Comparison of ENCODE assay signal across 19 cellular contexts in the genomic region with DNA sequence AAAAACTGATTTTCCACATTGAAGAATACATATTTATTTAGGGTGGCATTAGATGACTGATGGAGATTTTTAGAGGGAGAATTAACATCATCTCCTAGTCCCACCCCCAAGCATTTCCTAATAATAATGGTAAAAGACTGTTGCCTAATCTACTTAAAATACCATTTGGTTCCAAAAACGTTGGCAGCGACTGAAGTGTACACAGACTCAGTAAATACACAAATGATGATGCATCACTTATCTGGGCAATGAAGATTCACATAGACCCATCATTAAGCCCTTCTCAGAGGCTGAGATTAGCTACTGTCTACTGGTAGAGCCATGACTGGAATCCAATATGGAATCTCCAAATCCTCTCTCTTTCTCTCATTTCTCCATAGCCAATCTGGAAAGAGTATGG. TPM values are rescaled to one million over a fixed set of nuclear protein-coding genes. Genes with fewer than 3 reads are reported as not detected.
A peak's percentile ranks its signal among the peaks of the same experiment; 100 is the strongest.
DNase-seq lines count a peak whose midpoint lies in the region; ATAC-seq, FAIRE-seq and TF ChIP-seq lines count a peak whose summit lies in the region.
"Had no signal": no experiment of that assay in that cellular context is flagged by ENCODE, and none has a peak within 500 bp of the region (broad histone marks: within the 10 kb centered on the region; RNA-seq: fewer than 3 reads in every experiment).

No MANE protein-coding gene starts in this region.

- ATAC-seq in HG03442 (IDR thresholded peaks at IDR 0.05; ENCODE audit: unreplicated experiment): no peak
- ATAC-seq: GM23338, Right ventricle myocardium inferior had no signal

- no peak overlapping the region for H3K27ac Mint-ChIP-seq in mesothelial cell of epicardium
- H3K27ac Mint-ChIP-seq: CD4-positive, alpha-beta T cell; GM23338 had no signal

- H3K9me3 Mint-ChIP-seq in mesothelial cell of epicardium: peaks cover 8% of the 10 kb centered on the region
- H3K9me3 Mint-ChIP-seq: GM23338 had no signal

- peak; percentile 13 for FAIRE-seq in HTR-8/SVneo (lab: Jason Lieb, UNC)
- FAIRE-seq: G401.6, GM12892, RCC 7860 had no signal

- no peak overlapping the region for H3K4me3 Mint-ChIP-seq in mesothelial cell of epicardium
- H3K4me3 Mint-ChIP-seq: CD4-positive, alpha-beta T cell; GM23338 had no signal

- peak; percentile 41 for DNase-seq in Ammon's horn (ENCODE audit: low spot score)
- DNase-seq in HTR-8/SVneo (ENCODE audit: insufficient read length, low spot score): no peak
- DNase-seq in NCI-H82 (lab: John Stamatoyannopoulos, UW): peak; percentile 88
- DNase-seq in amniotic epithelial cell (ENCODE audit: low read depth): peak; percentile 14
- DNase-seq in C1 segment of cervical spinal cord (lab: John Stamatoyannopoulos, UW): no peak
- DNase-seq in mesothelial cell of epicardium (ENCODE audit: low spot score in 2 of 2, unreplicated experiment in 2 of 2): no peak
- DNase-seq in OCI-M2 (lab: John Stamatoyannopoulos, UW; ENCODE audit: unreplicated experiment): no peak
- DNase-seq: CD4-positive, alpha-beta T cell; KG1; NCI-H1436; NCI-H226; NCI-H524; T-helper 1 cell had no signal

- no peaks in the 10 kb centered on the region for H3K4me1 Mint-ChIP-seq in mesothelial cell of epicardium

- H3K27me3 Mint-ChIP-seq in mesothelial cell of epicardium (ENCODE audit: low read depth): peaks cover 35% of the 10 kb centered on the region

- TF ChIP-seq CTCF in mesothelial cell of epicardium (IDR thresholded peaks at IDR 0.05; ENCODE audit: unreplicated experiment): no peak

- no peaks in the 10 kb centered on the region for H3K36me3 Mint-ChIP-seq in mesothelial cell of epicardium

RNA-seq across cellular contexts. Expression of a gene that starts 18.2 kb away (rescaled TPM):
- total RNA-seq in mesothelial cell of epicardium: 0.34 to 0.78 TPM (median 0.53 TPM) in 3 replicates

Comparison
In these comparisons a context has a peak if more than half of its experiments do, and no peak if none do; other contexts are left out.
1. DNase-seq: peak in Ammon's horn (single experiment), NCI-H82 (single experiment) and amniotic epithelial cell (single experiment); none in HTR-8/SVneo (single experiment), C1 segment of cervical spinal cord (0 of 14), mesothelial cell of epicardium (0 of 2) and OCI-M2 (single experiment).